ENCODE assay signal across 16 cellular contexts in the genomic region with DNA sequence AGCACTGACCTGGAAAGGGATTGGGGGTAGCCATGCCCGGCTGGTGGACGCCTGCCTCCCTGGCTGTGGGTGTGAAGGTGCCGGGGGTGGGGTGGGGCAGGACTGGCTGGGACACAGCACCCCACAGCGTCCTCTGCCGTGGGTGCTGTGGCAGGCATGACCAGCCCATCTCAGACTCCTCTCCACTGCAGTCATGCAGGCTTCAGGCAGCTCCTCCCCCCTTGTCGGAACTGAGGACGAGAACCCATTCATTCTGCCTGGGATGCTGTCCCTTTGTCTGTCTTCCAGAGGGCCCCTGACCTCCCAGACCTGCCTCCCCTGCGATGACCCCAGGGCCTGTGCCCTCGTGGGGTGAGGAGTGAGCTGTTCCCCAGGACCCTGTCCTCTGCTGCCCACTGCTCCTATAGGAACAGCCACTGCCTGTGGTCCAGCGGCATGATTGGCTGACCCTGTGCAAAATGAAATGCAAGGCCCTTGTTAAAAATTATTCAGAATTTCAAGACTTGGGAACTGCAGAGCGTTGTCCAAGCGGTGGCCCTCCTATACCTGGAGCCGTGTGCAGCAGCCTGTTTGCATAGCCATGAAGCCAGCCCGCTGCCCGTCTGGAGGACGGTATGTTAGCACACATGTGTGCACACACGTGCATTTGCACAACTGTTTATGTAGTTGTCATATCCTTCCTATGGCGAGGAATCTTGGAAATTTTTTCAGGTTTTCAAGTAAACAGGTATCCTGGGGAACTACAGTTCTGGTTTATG.
DNase-seq lines count a peak whose midpoint lies in the region; ATAC-seq and TF ChIP-seq lines count a peak whose summit lies in the region.
"Had no signal": no experiment of that assay in that cellular context is flagged by ENCODE, and none has a peak within 500 bp of the region (broad histone marks: within the 10 kb centered on the region; RNA-seq: fewer than 3 reads in every experiment).

No MANE protein-coding gene starts in this region.

- no peak overlapping the region for H3K9ac ChIP-seq in neural progenitor cell
- H3K9ac ChIP-seq: BLaER1 had no signal

- no peak for ATAC-seq in Right ventricle myocardium inferior
- no peak for ATAC-seq in upper lobe of right lung
- ATAC-seq: HCT116 had no signal

- H3K27ac ChIP-seq in right atrium auricular region = no peak overlapping the region
- H3K27ac ChIP-seq in neural progenitor cell = no peak overlapping the region
- H3K27ac ChIP-seq in upper lobe of right lung = no peak overlapping the region
- H3K27ac ChIP-seq in testis = no peak overlapping the region
- H3K27ac ChIP-seq: BLaER1, HL-60 had no signal

- H3K4me3 ChIP-seq in right atrium auricular region = no peak overlapping the region
- H3K4me3 ChIP-seq in neural progenitor cell = no peak overlapping the region
- H3K4me3 ChIP-seq in upper lobe of right lung = no peak overlapping the region
- H3K4me3 ChIP-seq in testis = no peak overlapping the region
- H3K4me3 ChIP-seq: BLaER1 had no signal

- H3K79me2 ChIP-seq in neural progenitor cell (ENCODE audit: low read depth) = no peaks in the 10 kb centered on the region

- H3K27ac Mint-ChIP-seq in chondrocyte (ENCODE audit: unreplicated experiment) (no peak overlapping the region), neural progenitor cell (peak overlapping the region; percentile 63)

- H4K20me1 ChIP-seq in neural progenitor cell (ENCODE audit: low read depth) = peaks cover 7% of the 10 kb centered on the region

- H3K36me3 ChIP-seq in right atrium auricular region (no peaks in the 10 kb centered on the region), neural progenitor cell (no peaks in the 10 kb centered on the region), upper lobe of right lung (no peaks in the 10 kb centered on the region), testis (ENCODE audit: low read depth, missing control alignments) (no peaks in the 10 kb centered on the region)
- H3K36me3 ChIP-seq: BLaER1 had no signal

- H3K4me2 ChIP-seq in neural progenitor cell = peak overlapping the region; percentile 42
- H3K4me2 ChIP-seq: BLaER1 had no signal

- H3K36me3 Mint-ChIP-seq in chondrocyte (ENCODE audit: low read depth) (no peaks in the 10 kb centered on the region), neural progenitor cell (peaks cover 3% of the 10 kb centered on the region)

- WGBS in testis, 2 donors = 81 to 83% methylated on average over 18 of the region's 18 CpGs

- H3K27me3 ChIP-seq in right atrium auricular region (no peaks in the 10 kb centered on the region), neural progenitor cell (no peaks in the 10 kb centered on the region), upper lobe of right lung (no peaks in the 10 kb centered on the region), testis (no peaks in the 10 kb centered on the region)
- H3K27me3 ChIP-seq: BLaER1 had no signal

- TF ChIP-seq POLR2A in testis (IDR thresholded peaks at IDR 0.05) = no peak

- H3K4me3 Mint-ChIP-seq in chondrocyte (ENCODE audit: unreplicated experiment) (no peak overlapping the region), neural progenitor cell (peak overlapping the region; percentile 15)

- intact Hi-C loops in Right ventricle myocardium inferior (cut with DNase I) = no loop called here
- intact Hi-C loops in upper lobe of right lung (cut with DNase I) = no loop called here
- intact Hi-C loops in testis (cut with DNase I; ENCODE audit: low total_unique reads) = no loop called here

- H3K9me3 Mint-ChIP-seq in chondrocyte (ENCODE audit: low read depth) (no peaks in the 10 kb centered on the region), neural progenitor cell (no peaks in the 10 kb centered on the region)

- H3K4me1 ChIP-seq in right atrium auricular region = no peaks in the 10 kb centered on the region
- H3K4me1 ChIP-seq in neural progenitor cell = peaks cover 23% of the 10 kb centered on the region
- no peaks in the 10 kb centered on the region for H3K4me1 ChIP-seq in upper lobe of right lung
- no peaks in the 10 kb centered on the region for H3K4me1 ChIP-seq in testis

- H3K4me1 Mint-ChIP-seq in chondrocyte (ENCODE audit: low read depth) (no peaks in the 10 kb centered on the region), neural progenitor cell (peaks cover 49% of the 10 kb centered on the region)

- H2AFZ ChIP-seq in neural progenitor cell (replicated peaks) = no peak overlapping the region

- H3K9me3 ChIP-seq in right atrium auricular region = no peaks in the 10 kb centered on the region
- H3K9me3 ChIP-seq in neural progenitor cell (ENCODE audit: low read depth) = no peaks in the 10 kb centered on the region
- H3K9me3 ChIP-seq in upper lobe of right lung = no peaks in the 10 kb centered on the region
- no peaks in the 10 kb centered on the region for H3K9me3 ChIP-seq in testis
- H3K9me3 ChIP-seq: BLaER1 had no signal

- DNase-seq in Right ventricle myocardium inferior (ENCODE audit: missing footprints) (peak; percentile 48), right atrium auricular region (ENCODE audit: low spot score) (no peak), chondrocyte (ENCODE audit: low spot score) (peak; percentile 61), neural progenitor cell (ENCODE audit: low spot score) (peak; percentile 45), upper lobe of right lung (peak; percentile 57), globus pallidus (ENCODE audit: low spot score) (no peak), testis (no peak)
- DNase-seq: DND-41; NCI-H1417; NCI-H2029; NCI-H2171; NCI-H446; NK-92 treated with Interleukin-12 subunit alpha and Interleukin-12 subunit beta, amount 100 ng/mL, for 24 hours had no signal

- TF ChIP-seq CTCF in right atrium auricular region (IDR thresholded peaks at IDR 0.05) (no peak), chondrocyte (IDR thresholded peaks at IDR 0.05) (no peak), neural progenitor cell (IDR thresholded peaks at IDR 0.05) (no peak), upper lobe of right lung (IDR thresholded peaks at IDR 0.05) (no peak), testis (IDR thresholded peaks at IDR 0.05) (no peak)

- no peaks in the 10 kb centered on the region for H3F3A ChIP-seq in neural progenitor cell (ENCODE audit: low read depth)

- H3K27me3 Mint-ChIP-seq in chondrocyte (ENCODE audit: low read depth) = no peaks in the 10 kb centered on the region
- no peaks in the 10 kb centered on the region for H3K27me3 Mint-ChIP-seq in neural progenitor cell (ENCODE audit: insufficient read depth, low read depth)

Comparison
In these comparisons a context has a peak if more than half of its experiments do, and no peak if none do; other contexts are left out.
1. DNase-seq: peak in Right ventricle myocardium inferior (single experiment), chondrocyte (single experiment), neural progenitor cell (single experiment) and upper lobe of right lung (single experiment); none in right atrium auricular region (single experiment), globus pallidus (single experiment) and testis (single experiment).